Comparison of ENCODE assay signal across 8 cellular contexts in genomic region chr6:14074723-14075503, GRCh38. TPM values are rescaled to one million over a fixed set of nuclear protein-coding genes. Genes with fewer than 3 reads are reported as not detected.
DNase-seq lines count a peak whose midpoint lies in the region; ATAC-seq lines count a peak whose summit lies in the region.

No MANE protein-coding gene starts in this region.

- ATAC-seq in GM19452 (IDR thresholded peaks at IDR 0.05; ENCODE audit: unreplicated experiment): peak; percentile 68
- ATAC-seq in HG03571 (IDR thresholded peaks at IDR 0.05; ENCODE audit: unreplicated experiment): peak; percentile 66
- peak; percentile 75 to 86 for ATAC-seq in left cardiac atrium

- H3K27me3 Mint-ChIP-seq in CD8-positive, alpha-beta memory T cell: peaks cover 0 to 5% of the 10 kb centered on the region in 2 donors
- no peaks in the 10 kb centered on the region for H3K27me3 Mint-ChIP-seq in activated T-cell treated with anti-CD3 and anti-CD28 coated beads, Interleukin-2, amount 50 U/mL, for 24 hours

- H3K9ac ChIP-seq in skeletal muscle tissue (ENCODE audit: low read depth in 1 of 3, low read length in 3 of 3): peak overlapping the region; percentile 36 to 75 (median 71)

- H3K4me1 Mint-ChIP-seq in CD8-positive, alpha-beta memory T cell: peaks cover 16 to 32% (median 29%) of the 10 kb centered on the region in 3 donors
- H3K4me1 Mint-ChIP-seq in activated T-cell treated with anti-CD3 and anti-CD28 coated beads, Interleukin-2, amount 50 U/mL, for 24 hours (ENCODE audit: low read depth): peaks cover 58% of the 10 kb centered on the region

- no peaks in the 10 kb centered on the region for H3K36me3 Mint-ChIP-seq in CD8-positive, alpha-beta memory T cell
- H3K36me3 Mint-ChIP-seq in activated T-cell treated with anti-CD3 and anti-CD28 coated beads, Interleukin-2, amount 50 U/mL, for 24 hours (ENCODE audit: low read depth): no peaks in the 10 kb centered on the region

- DNase-seq in CD8-positive, alpha-beta memory T cell: peak in 2 of 5 donors; percentile 45 to 50
- peak; percentile 44 for DNase-seq in activated T-cell treated with anti-CD3 and anti-CD28 coated beads, Interleukin-2, amount 50 U/mL, for 24 hours
- DNase-seq in left cardiac atrium (peak; percentile 36), NCI-H1092 (lab: John Stamatoyannopoulos, UW) (no peak), HT-29 (ENCODE audit: low spot score) (no peak)

- CTCF ChIA-PET in CD8-positive, alpha-beta memory T cell (lab: Charles Lee): interaction anchor here (0.9 to 3.7 kb wide), 3 partner anchors 8 to 280 kb away, joined by 3 to 27 read pairs (median 3); partner anchors contain the start of gene MCUR1

- no peaks in the 10 kb centered on the region for H3K9me3 Mint-ChIP-seq in CD8-positive, alpha-beta memory T cell
- no peaks in the 10 kb centered on the region for H3K9me3 Mint-ChIP-seq in activated T-cell treated with anti-CD3 and anti-CD28 coated beads, Interleukin-2, amount 50 U/mL, for 24 hours

- H3K27me3 ChIP-seq in CD8-positive, alpha-beta memory T cell (ENCODE audit: insufficient read depth, low read length, poor library complexity, severe bottlenecking): no peaks in the 10 kb centered on the region
- H3K27me3 ChIP-seq in skeletal muscle tissue (ENCODE audit: control insufficient read depth in 3 of 3, insufficient read depth in 3 of 3, low read length in 3 of 3): peaks cover 0 to 9% (median 0%) of the 10 kb centered on the region in 3 donors

- intact Hi-C loops in left cardiac atrium (cut with DNase I): no loop called here

- no peaks in the 10 kb centered on the region for H3K36me3 ChIP-seq in CD8-positive, alpha-beta memory T cell (ENCODE audit: insufficient read depth, low read length)
- H3K36me3 ChIP-seq in skeletal muscle tissue (ENCODE audit: control insufficient read depth in 3 of 3, insufficient read depth in 3 of 3, low read length in 3 of 3): no peaks in the 10 kb centered on the region

- POLR2A ChIA-PET in CD8-positive, alpha-beta memory T cell (lab: Charles Lee): interaction anchor here (0.8 to 1.2 kb wide), 3 partner anchors 8 to 500 kb away, joined by 3 to 4 read pairs (median 4); partner anchors contain the start of genes CD83 and SIRT5

- H3K4me3 ChIP-seq in CD8-positive, alpha-beta memory T cell (ENCODE audit: low read length): peak overlapping the region; percentile 67
- H3K4me3 ChIP-seq in skeletal muscle tissue (ENCODE audit: low read length in 3 of 3): peak overlapping the region; percentile 66 to 83 (median 67)

- H3K27ac Mint-ChIP-seq in CD8-positive, alpha-beta memory T cell: peak overlapping the region; percentile 79 to 99 (median 95)
- H3K27ac Mint-ChIP-seq in activated T-cell treated with anti-CD3 and anti-CD28 coated beads, Interleukin-2, amount 50 U/mL, for 24 hours: peak overlapping the region; percentile 92

- no peaks in the 10 kb centered on the region for H3K9me3 ChIP-seq in CD8-positive, alpha-beta memory T cell (ENCODE audit: low read length)
- no peaks in the 10 kb centered on the region for H3K9me3 ChIP-seq in skeletal muscle tissue (ENCODE audit: control insufficient read depth in 3 of 3, low read length in 3 of 3)

- peaks cover 10% of the 10 kb centered on the region for H3K4me1 ChIP-seq in CD8-positive, alpha-beta memory T cell (ENCODE audit: insufficient read depth, low read length)
- peaks cover 0 to 7% (median 0%) of the 10 kb centered on the region in 3 donors for H3K4me1 ChIP-seq in skeletal muscle tissue (ENCODE audit: control insufficient read depth in 3 of 3, insufficient read depth in 3 of 3, low read length in 3 of 3)

- peak overlapping the region; percentile 73 to 88 (median 87) for H3K4me3 Mint-ChIP-seq in CD8-positive, alpha-beta memory T cell
- peak overlapping the region; percentile 70 for H3K4me3 Mint-ChIP-seq in activated T-cell treated with anti-CD3 and anti-CD28 coated beads, Interleukin-2, amount 50 U/mL, for 24 hours

- H3K27ac ChIP-seq in CD8-positive, alpha-beta memory T cell (ENCODE audit: low read depth, low read length): peak overlapping the region; percentile 4
- no peak overlapping the region for H3K27ac ChIP-seq in skeletal muscle tissue (ENCODE audit: low read depth, low read length)

RNA-seq across cellular contexts. Expression of gene CD83, which starts 42.7 kb away (rescaled TPM):
- total RNA-seq in CD8-positive, alpha-beta memory T cell: 10 to 100 TPM; 53.3 to 56.2 TPM
- polyA plus RNA-seq in CD8-positive, alpha-beta memory T cell: 3.2 TPM
- total RNA-seq in left cardiac atrium (1 to 10 TPM; 2.3 to 3.2 TPM), skeletal muscle tissue (13.6 TPM)
- total RNA-seq in HT-29 (2014; rRNA removed; shearing (Covaris generic)): 0.73 and 0.99 TPM in 2 replicates

Comparison
In these comparisons a context has a peak if more than half of its experiments do, and no peak if none do; other contexts are left out.
1. DNase-seq: peak in activated T-cell treated with anti-CD3 and anti-CD28 coated beads, Interleukin-2, amount 50 U/mL, for 24 hours (single experiment) and left cardiac atrium (single experiment); none in NCI-H1092 (single experiment) and HT-29 (single experiment).
2. Peak in every context shown above with its lines, with median percentiles within 50 percentile points of each other: ATAC-seq.